17 cellular contexts compared by ENCODE assay signal in genomic region chr2:228056293-228056692, GRCh38.
DNase-seq lines count a peak whose midpoint lies in the region; ATAC-seq and TF ChIP-seq lines count a peak whose summit lies in the region.
"Had no signal": no experiment of that assay in that cellular context is flagged by ENCODE, and none has a peak within 500 bp of the region (broad histone marks: within the 10 kb centered on the region; RNA-seq: fewer than 3 reads in every experiment).

No MANE protein-coding gene starts in this region.

- no peak overlapping the region for H3K4me3 Mint-ChIP-seq in T-helper 2 cell treated with Interferon-gamma antibody and Interleukin-4, amounts not matched to agents 5 μg/mL and 100 μg/mL, for 36 hours
- H3K4me3 Mint-ChIP-seq: B cell; CD4-positive, CD25-positive, alpha-beta regulatory T cell; CD8-positive, alpha-beta T cell; HFFc6 had no signal

- H3K4me2 ChIP-seq in GM23248 (ENCODE audit: unreplicated experiment): no peak overlapping the region
- H3K4me2 ChIP-seq: BLaER1 had no signal

- no peaks in the 10 kb centered on the region for H3K4me1 Mint-ChIP-seq in T-helper 2 cell treated with Interferon-gamma antibody and Interleukin-4, amounts not matched to agents 5 μg/mL and 100 μg/mL, for 36 hours (ENCODE audit: low read depth)
- H3K4me1 Mint-ChIP-seq: B cell; CD4-positive, CD25-positive, alpha-beta regulatory T cell had no signal

- H3K27me3 Mint-ChIP-seq in T-helper 2 cell treated with Interferon-gamma antibody and Interleukin-4, amounts not matched to agents 5 μg/mL and 100 μg/mL, for 36 hours (ENCODE audit: low read depth): no peaks in the 10 kb centered on the region
- H3K27me3 Mint-ChIP-seq: B cell had no signal

- no peak overlapping the region for H3K9ac ChIP-seq in GM23248
- H3K9ac ChIP-seq: BLaER1 had no signal

- H3K27me3 ChIP-seq in left lung: no peaks in the 10 kb centered on the region
- no peaks in the 10 kb centered on the region for H3K27me3 ChIP-seq in upper lobe of right lung
- peaks cover 45% of the 10 kb centered on the region for H3K27me3 ChIP-seq in GM23248 (replicated peaks; ENCODE audit: insufficient read depth)
- H3K27me3 ChIP-seq: BLaER1 had no signal

- in situ Hi-C loops in GM23248 (cut with MboI): loop anchor here (10.0 kb wide), 1 partner anchor 599 kb away; no protein-coding TSS in a partner anchor

- H3K9me3 ChIP-seq in left lung (no peaks in the 10 kb centered on the region), upper lobe of right lung (no peaks in the 10 kb centered on the region), GM23248 (ENCODE audit: low read depth) (no peaks in the 10 kb centered on the region)
- H3K9me3 ChIP-seq: BLaER1, Caco-2, HAP-1 had no signal

- no peak overlapping the region for H2AFZ ChIP-seq in GM23248

- DNase-seq in left ventricle myocardium superior (no peak), Right ventricle myocardium superior (no peak), left lung (no peak), upper lobe of right lung (no peak), GM23248 (no peak)
- DNase-seq in T-helper 2 cell treated with Interferon-gamma antibody and Interleukin-4, amounts not matched to agents 5 μg/mL and 100 μg/mL, for 36 hours (ENCODE audit: low spot score): no peak
- DNase-seq: Caco-2; CD4-positive, CD25-positive, alpha-beta regulatory T cell; CD8-positive, alpha-beta T cell; DMS153; GF-D8; GOT3; HFFc6 had no signal

- no peaks in the 10 kb centered on the region for H3F3A ChIP-seq in GM23248 (ENCODE audit: insufficient read depth)

- H4K20me1 ChIP-seq in GM23248 (ENCODE audit: insufficient read depth): no peaks in the 10 kb centered on the region
- H4K20me1 ChIP-seq: BLaER1 had no signal

- peak; percentile 29 for ATAC-seq in left ventricle myocardium superior
- ATAC-seq in Right ventricle myocardium superior (ENCODE audit: poor library complexity): no peak
- ATAC-seq in left lung: peak; percentile 62
- ATAC-seq in upper lobe of right lung: peak; percentile 27
- ATAC-seq: CD8-positive, alpha-beta T cell had no signal

- H3K79me2 ChIP-seq in GM23248 (ENCODE audit: insufficient read depth): no peaks in the 10 kb centered on the region

- intact Hi-C loops in left ventricle myocardium superior (cut with micrococcal nuclease) (loop anchor here (10.0 kb wide), 1 partner anchor 599 kb away; no protein-coding TSS in a partner anchor), Right ventricle myocardium superior (cut with DNase I) (loop anchor here (10.0 kb wide), 1 partner anchor 119 kb away; no protein-coding TSS in a partner anchor), left lung (cut with DNase I) (no loop called here), upper lobe of right lung (cut with DNase I) (no loop called here)

- H3K9me3 Mint-ChIP-seq in T-helper 2 cell treated with Interferon-gamma antibody and Interleukin-4, amounts not matched to agents 5 μg/mL and 100 μg/mL, for 36 hours: no peaks in the 10 kb centered on the region
- H3K9me3 Mint-ChIP-seq: CD8-positive, alpha-beta T cell; HFFc6 had no signal

- no peak overlapping the region for H3K27ac Mint-ChIP-seq in T-helper 2 cell treated with Interferon-gamma antibody and Interleukin-4, amounts not matched to agents 5 μg/mL and 100 μg/mL, for 36 hours
- H3K27ac Mint-ChIP-seq: B cell; CD4-positive, CD25-positive, alpha-beta regulatory T cell; CD8-positive, alpha-beta T cell; HFFc6 had no signal

- H3K36me3 ChIP-seq in left lung (no peaks in the 10 kb centered on the region), upper lobe of right lung (no peaks in the 10 kb centered on the region), GM23248 (ENCODE audit: low read depth) (no peaks in the 10 kb centered on the region)
- H3K36me3 ChIP-seq: BLaER1, HAP-1 had no signal

- H3K36me3 Mint-ChIP-seq in T-helper 2 cell treated with Interferon-gamma antibody and Interleukin-4, amounts not matched to agents 5 μg/mL and 100 μg/mL, for 36 hours (ENCODE audit: low read depth): no peaks in the 10 kb centered on the region
- H3K36me3 Mint-ChIP-seq: CD4-positive, CD25-positive, alpha-beta regulatory T cell; CD8-positive, alpha-beta T cell had no signal

- TF ChIP-seq CTCF in left lung (IDR thresholded peaks at IDR 0.05): no peak
- TF ChIP-seq CTCF in upper lobe of right lung (IDR thresholded peaks at IDR 0.05): no peak

- no peak overlapping the region for H3K4me3 ChIP-seq in left lung
- H3K4me3 ChIP-seq in upper lobe of right lung: no peak overlapping the region
- no peak overlapping the region for H3K4me3 ChIP-seq in GM23248
- H3K4me3 ChIP-seq: BLaER1, HAP-1 had no signal

- 15 to 27% methylated on average over 2 of the region's 2 CpGs for WGBS in GM23248 (ENCODE audit: low coverage in 1 of 2, low lambda C conversion rate in 2 of 2, missing lambda C conversion rate in 2 of 2), 2 experiments

- H3K4me1 ChIP-seq in left lung: no peaks in the 10 kb centered on the region
- peaks cover 6% of the 10 kb centered on the region for H3K4me1 ChIP-seq in upper lobe of right lung
- H3K4me1 ChIP-seq in GM23248 (ENCODE audit: insufficient read depth): no peaks in the 10 kb centered on the region
- H3K4me1 ChIP-seq: BLaER1, Caco-2, HAP-1 had no signal

- no peaks in the 10 kb centered on the region for H3K9me2 ChIP-seq in GM23248 (ENCODE audit: insufficient read depth)

- H3K27ac ChIP-seq in left lung: no peak overlapping the region
- H3K27ac ChIP-seq in upper lobe of right lung: no peak overlapping the region
- no peak overlapping the region for H3K27ac ChIP-seq in GM23248
- H3K27ac ChIP-seq: BLaER1, C4-2B had no signal

Comparison
In these comparisons a context has a peak if more than half of its experiments do, and no peak if none do; other contexts are left out.
1. intact Hi-C loops: an anchor here in left ventricle myocardium superior (10.0 kb wide) and Right ventricle myocardium superior (10.0 kb wide); none called in left lung and upper lobe of right lung.